ENCODE assay signal across 29 cellular contexts in the genomic region with DNA sequence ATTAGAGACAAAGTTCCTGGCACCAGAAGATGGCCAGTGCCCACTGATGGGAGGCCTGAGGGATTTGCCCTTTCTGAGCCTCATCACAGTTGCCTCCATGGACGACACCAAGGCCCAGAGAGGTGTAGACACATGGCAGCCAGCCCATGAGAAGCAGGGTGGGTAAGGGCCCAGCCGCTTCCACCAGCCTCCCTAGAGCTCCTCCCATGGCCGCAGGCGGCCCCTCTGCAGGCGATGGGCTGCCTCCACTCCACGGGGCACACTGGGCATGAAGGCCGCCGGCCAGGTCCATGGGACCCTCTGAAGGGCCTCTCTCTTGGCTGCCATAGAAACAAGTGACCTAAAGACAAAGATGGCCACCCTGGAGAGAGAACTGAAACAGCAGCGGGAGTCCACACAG.
"Had no signal": no experiment of that assay in that cellular context is flagged by ENCODE, and none has a peak within 500 bp of the region (broad histone marks: within the 10 kb centered on the region; RNA-seq: fewer than 3 reads in every experiment).

No MANE protein-coding gene starts in this region.

- DNase-seq: naive thymus-derived CD8-positive, alpha-beta T cell; occipital lobe; pancreas; spleen; stimulated activated CD4-positive, alpha-beta T cell treated with anti-CD3 and anti-CD28 coated beads, Interleukin-12 subunit alpha, Interleukin-12 subunit beta, amount 100 ng/mL, for 4 hours; stimulated activated CD4-positive, alpha-beta T cell treated with anti-CD3 and anti-CD28 coated beads, Interleukin-1b, Interleukin-23, amount 100 ng/mL, for 48 hours; stimulated activated CD4-positive, alpha-beta T cell treated with anti-CD3 and anti-CD28 coated beads, Interleukin-4, amount 100 ng/mL, for 1 hour; stimulated activated CD4-positive, alpha-beta T cell treated with anti-CD3 and anti-CD28 coated beads, Interleukin-4, amount 100 ng/mL, for 4 hours; stimulated activated CD8-positive, alpha-beta memory T cell treated with anti-CD3 and anti-CD28 coated beads, Interleukin-4, amount 100 ng/mL, for 48 hours; stimulated activated naive CD4-positive, alpha-beta T cell; stimulated activated naive CD8-positive, alpha-beta T cell treated with anti-CD3 and anti-CD28 coated beads, Interleukin-15, amount 100 ng/mL, for 72 hours; stimulated activated naive CD8-positive, alpha-beta T cell treated with anti-CD3 and anti-CD28 coated beads, Interleukin-15, Interleukin-2, amounts not matched to agents 100 U/mL and 50 U/mL, for 24 hours; substantia nigra; testis; tibial artery; transverse colon; upper lobe of right lung; uterus had no signal

- H3K4me1 Mint-ChIP-seq: stimulated activated memory B cell treated with anti-CD40 and anti-IgM and Interleukin-4, amounts not matched to agents 10 μg/mL and 1 μg/mL and 100 μg/mL, for 72 hours; stimulated activated naive CD8-positive, alpha-beta T cell treated with anti-CD3 and anti-CD28 coated beads, Interleukin-15, amount 100 ng/mL, for 72 hours had no signal

- ATAC-seq: naive thymus-derived CD8-positive, alpha-beta T cell; natural killer cell treated with Interleukin-12 subunit alpha and Interleukin-12 subunit beta and Interleukin-15 and Interleukin-18, amount 100 ng/mL, for 72 hours; pancreas; sciatic nerve; stimulated activated memory B cell treated with anti-CD40 and anti-IgM and Interleukin-4, amounts not matched to agents 10 μg/mL and 1 μg/mL and 100 μg/mL, for 72 hours; stimulated activated naive CD8-positive, alpha-beta T cell treated with anti-CD3 and anti-CD28 coated beads, Interleukin-15, amount 100 ng/mL, for 72 hours; stimulated activated naive CD8-positive, alpha-beta T cell treated with anti-CD3 and anti-CD28 coated beads, Interleukin-15, Interleukin-2, amounts not matched to agents 100 U/mL and 50 U/mL, for 24 hours; upper lobe of right lung had no signal

- H3K4me3 ChIP-seq: neural progenitor cell, pancreas, prostate gland, right atrium auricular region, skin epidermis, smooth muscle cell, spleen, suprapubic skin, testis, tibial artery, transverse colon, upper lobe of right lung, uterus had no signal

- H3K36me3 ChIP-seq: neural progenitor cell, pancreas, prostate gland, right atrium auricular region, suprapubic skin, transverse colon, upper lobe of right lung, uterus had no signal

- H3K9me3 ChIP-seq: pancreas, prostate gland, right atrium auricular region, spleen, suprapubic skin, testis, tibial artery, transverse colon, upper lobe of right lung, uterus had no signal

- H3K4me1 ChIP-seq: neural progenitor cell, pancreas, prostate gland, suprapubic skin, testis, tibial artery, transverse colon, upper lobe of right lung, uterus had no signal

- H3K9me3 Mint-ChIP-seq: naive thymus-derived CD8-positive, alpha-beta T cell; natural killer cell treated with Interleukin-12 subunit alpha and Interleukin-12 subunit beta and Interleukin-15 and Interleukin-18, amount 100 ng/mL, for 72 hours; nephron progenitor cell; neural progenitor cell; stimulated activated memory B cell treated with anti-CD40 and anti-IgM and Interleukin-4, amounts not matched to agents 10 μg/mL and 1 μg/mL and 100 μg/mL, for 72 hours; stimulated activated naive CD8-positive, alpha-beta T cell treated with anti-CD3 and anti-CD28 coated beads, Interleukin-15, amount 100 ng/mL, for 72 hours; type B pancreatic cell had no signal

- H3K4me3 Mint-ChIP-seq: naive thymus-derived CD8-positive, alpha-beta T cell; natural killer cell treated with Interleukin-12 subunit alpha and Interleukin-12 subunit beta and Interleukin-15 and Interleukin-18, amount 100 ng/mL, for 72 hours; nephron progenitor cell; neural progenitor cell; stimulated activated memory B cell treated with anti-CD40 and anti-IgM and Interleukin-4, amounts not matched to agents 10 μg/mL and 1 μg/mL and 100 μg/mL, for 72 hours; stimulated activated naive CD8-positive, alpha-beta T cell treated with anti-CD3 and anti-CD28 coated beads, Interleukin-15, amount 100 ng/mL, for 72 hours; type B pancreatic cell had no signal

- H3K36me3 Mint-ChIP-seq: naive thymus-derived CD8-positive, alpha-beta T cell; natural killer cell treated with Interleukin-12 subunit alpha and Interleukin-12 subunit beta and Interleukin-15 and Interleukin-18, amount 100 ng/mL, for 72 hours; type B pancreatic cell had no signal

- H3K4me2 ChIP-seq: neural progenitor cell, smooth muscle cell had no signal

- H3K27ac Mint-ChIP-seq: natural killer cell treated with Interleukin-12 subunit alpha and Interleukin-12 subunit beta and Interleukin-15 and Interleukin-18, amount 100 ng/mL, for 72 hours; neural progenitor cell; stimulated activated memory B cell treated with anti-CD40 and anti-IgM and Interleukin-4, amounts not matched to agents 10 μg/mL and 1 μg/mL and 100 μg/mL, for 72 hours; type B pancreatic cell had no signal

- H3K27me3 ChIP-seq: neural progenitor cell, pancreas, right atrium auricular region, spleen, suprapubic skin, testis, tibial artery, transverse colon, upper lobe of right lung, uterus had no signal

- H3K9ac ChIP-seq: neural progenitor cell had no signal

- H3K27me3 Mint-ChIP-seq: naive thymus-derived CD8-positive, alpha-beta T cell; natural killer cell treated with Interleukin-12 subunit alpha and Interleukin-12 subunit beta and Interleukin-15 and Interleukin-18, amount 100 ng/mL, for 72 hours; stimulated activated memory B cell treated with anti-CD40 and anti-IgM and Interleukin-4, amounts not matched to agents 10 μg/mL and 1 μg/mL and 100 μg/mL, for 72 hours; stimulated activated naive CD8-positive, alpha-beta T cell treated with anti-CD3 and anti-CD28 coated beads, Interleukin-15, amount 100 ng/mL, for 72 hours; type B pancreatic cell had no signal

- H3K27ac ChIP-seq: neural progenitor cell, pancreas, prostate gland, right atrium auricular region, skin epidermis, spleen, suprapubic skin, testis, tibial artery, transverse colon, upper lobe of right lung, uterus had no signal

- H2AFZ ChIP-seq: neural progenitor cell had no signal
